Comparison of ENCODE assay signal across 9 cellular contexts in the genomic region with DNA sequence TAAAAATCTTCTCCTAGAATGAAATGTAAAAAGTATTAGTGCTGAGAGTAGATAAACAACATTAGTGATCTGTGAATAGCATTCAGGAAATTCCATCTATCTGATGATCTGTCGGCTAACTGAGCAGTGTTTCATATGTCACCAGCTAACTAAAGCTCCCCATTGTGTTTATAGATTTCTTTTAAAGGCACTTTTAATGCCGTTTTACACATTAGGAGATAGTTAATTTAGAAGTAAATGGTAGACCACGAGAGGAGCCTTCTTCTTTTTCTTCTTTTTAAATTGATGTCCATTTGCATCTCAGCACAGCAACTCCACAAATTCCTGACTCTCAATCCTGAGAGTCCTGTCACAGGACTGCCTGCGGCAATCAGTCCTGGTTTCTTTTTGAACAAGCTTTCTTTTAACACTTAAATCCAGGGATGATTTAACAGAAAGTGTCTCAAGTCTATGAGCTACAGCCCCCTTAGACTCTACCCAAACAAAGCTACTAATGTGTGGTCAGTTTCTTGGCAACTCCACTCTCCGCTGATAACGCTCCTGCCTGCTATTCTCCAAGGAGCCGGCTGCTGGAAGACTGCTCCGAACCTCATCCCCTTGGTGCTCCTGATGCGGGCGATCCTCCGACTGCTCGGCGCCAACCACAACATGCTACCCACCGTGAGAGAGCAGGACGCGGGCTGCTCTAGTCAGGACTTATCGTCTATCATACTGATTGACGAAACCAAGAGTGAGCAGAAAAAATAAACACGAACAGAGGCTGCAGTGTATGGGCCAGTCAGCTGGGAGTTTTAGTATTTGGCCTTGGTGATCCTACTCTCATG.
DNase-seq lines count a peak whose midpoint lies in the region; ATAC-seq and TF ChIP-seq lines count a peak whose summit lies in the region.
"Had no signal": no experiment of that assay in that cellular context is flagged by ENCODE, and none has a peak within 500 bp of the region (broad histone marks: within the 10 kb centered on the region; RNA-seq: fewer than 3 reads in every experiment).

No MANE protein-coding gene starts in this region.

- peaks cover 2% of the 10 kb centered on the region for H3K4me1 ChIP-seq in mesenchymal stem cell (ENCODE audit: control insufficient read depth, insufficient read depth, low read depth, low read length)

- H3K27me3 ChIP-seq in mesenchymal stem cell (ENCODE audit: control insufficient read depth in 1 of 2, insufficient read depth in 1 of 2, low read length in 2 of 2), result no peaks in the 10 kb centered on the region

- H3K14ac ChIP-seq in mesenchymal stem cell (ENCODE audit: low read length in 2 of 2), result no peak overlapping the region

- H2BK120ac ChIP-seq in mesenchymal stem cell (ENCODE audit: low read depth, low read length), result no peak overlapping the region

- H3K36me3 Mint-ChIP-seq in endothelial cell (ENCODE audit: low read depth, unreplicated experiment), result no peaks in the 10 kb centered on the region
- no peaks in the 10 kb centered on the region for H3K36me3 Mint-ChIP-seq in type B pancreatic cell

- H3K4me3 Mint-ChIP-seq in endothelial cell (ENCODE audit: unreplicated experiment) (peak overlapping the region; percentile 87), type B pancreatic cell (peak overlapping the region; percentile 83)
- H3K4me3 Mint-ChIP-seq: activated B cell treated with CpG ODN at 0.5 μM for 24 hours had no signal

- H3K4me1 Mint-ChIP-seq in endothelial cell (ENCODE audit: unreplicated experiment) (peaks cover 58% of the 10 kb centered on the region), type B pancreatic cell (ENCODE audit: unreplicated experiment) (peaks cover 46% of the 10 kb centered on the region)

- H3K9ac ChIP-seq in mesenchymal stem cell (ENCODE audit: low read length), result peak overlapping the region; percentile 62

- no peaks in the 10 kb centered on the region for H3K36me3 ChIP-seq in mesenchymal stem cell (ENCODE audit: control insufficient read depth in 1 of 2, insufficient read depth in 2 of 2, low read depth in 1 of 2, low read length in 2 of 2)

- H3K9me3 ChIP-seq in mesenchymal stem cell (ENCODE audit: control insufficient read depth, low read length), result no peaks in the 10 kb centered on the region

- ATAC-seq in HG02642 (IDR thresholded peaks at IDR 0.05; ENCODE audit: poor library complexity, unreplicated experiment) (no peak), HG03457 (IDR thresholded peaks at IDR 0.05; ENCODE audit: unreplicated experiment) (no peak)

- peak; percentile 26 for DNase-seq in NCI-H2227 (lab: John Stamatoyannopoulos, UW; ENCODE audit: unreplicated experiment)
- peak; percentile 39 for DNase-seq in endothelial cell (ENCODE audit: low spot score)
- peak; percentile 63 for DNase-seq in mesenchymal stem cell
- DNase-seq in type B pancreatic cell (ENCODE audit: extremely low spot score, unreplicated experiment), result peak; percentile 75
- no peak for DNase-seq in amniotic stem cell (lab: John Stamatoyannopoulos, UW)
- DNase-seq in occipital lobe (lab: John Stamatoyannopoulos, UW), result no peak
- DNase-seq: activated B cell treated with CpG ODN at 0.5 μM for 24 hours had no signal

- peak overlapping the region in 1 of 2 experiments; percentile 69 for H3K4ac ChIP-seq in mesenchymal stem cell (ENCODE audit: low read depth in 1 of 2, low read length in 2 of 2)

- no peak overlapping the region for H4K8ac ChIP-seq in mesenchymal stem cell (ENCODE audit: low read length)

- H3K4me2 ChIP-seq in mesenchymal stem cell (ENCODE audit: low read length, poor library complexity, severe bottlenecking), result peak overlapping the region; percentile 69

- no peak overlapping the region for H2AK5ac ChIP-seq in mesenchymal stem cell (ENCODE audit: low read length, severe bottlenecking)

- peak overlapping the region; percentile 30 for H2AFZ ChIP-seq in mesenchymal stem cell (ENCODE audit: low read depth, low read length)

- H3K18ac ChIP-seq in mesenchymal stem cell (ENCODE audit: low read depth in 1 of 2, low read length in 2 of 2), result peak overlapping the region in 1 of 2 experiments; percentile 61

- WGBS in mesenchymal stem cell, result 7% methylated on average over 14 of the region's 19 CpGs

- H3K23ac ChIP-seq in mesenchymal stem cell (ENCODE audit: low read length in 2 of 2), result no peak overlapping the region

- no peak overlapping the region for H2BK5ac ChIP-seq in mesenchymal stem cell (ENCODE audit: low read depth, low read length, poor library complexity, severe bottlenecking)

- H2BK15ac ChIP-seq in mesenchymal stem cell (ENCODE audit: low read depth, poor library complexity, severe bottlenecking), result no peak overlapping the region

- H2BK12ac ChIP-seq in mesenchymal stem cell (ENCODE audit: low read length in 2 of 2), result peak overlapping the region in 1 of 2 experiments; percentile 2

- no peak overlapping the region for H4K91ac ChIP-seq in mesenchymal stem cell (ENCODE audit: low read length)

- H3K79me1 ChIP-seq in mesenchymal stem cell (replicated peaks; ENCODE audit: low read length, poor library complexity, severe bottlenecking), result peaks cover 1% of the 10 kb centered on the region

- no peaks in the 10 kb centered on the region for H3K9me3 Mint-ChIP-seq in endothelial cell (ENCODE audit: unreplicated experiment)
- no peaks in the 10 kb centered on the region for H3K9me3 Mint-ChIP-seq in type B pancreatic cell
- H3K9me3 Mint-ChIP-seq: activated B cell treated with CpG ODN at 0.5 μM for 24 hours had no signal

- peak overlapping the region; percentile 11 to 76 for H3K4me3 ChIP-seq in mesenchymal stem cell (ENCODE audit: insufficient read depth in 1 of 2, low read depth in 1 of 2, low read length in 2 of 2)

- H3K27ac ChIP-seq in mesenchymal stem cell (ENCODE audit: low read length, poor library complexity, severe bottlenecking), result peak overlapping the region; percentile 68

- TF ChIP-seq CTCF in endothelial cell (IDR thresholded peaks at IDR 0.05; ENCODE audit: unreplicated experiment) (no peak), type B pancreatic cell (conservative IDR thresholded peaks at IDR 0.05) (no peak)

- H3K27ac Mint-ChIP-seq in endothelial cell (ENCODE audit: unreplicated experiment) (peak overlapping the region; percentile 95), type B pancreatic cell (peak overlapping the region; percentile 38)
- H3K27ac Mint-ChIP-seq: activated B cell treated with CpG ODN at 0.5 μM for 24 hours had no signal

- H3K27me3 Mint-ChIP-seq in endothelial cell (ENCODE audit: unreplicated experiment), result no peaks in the 10 kb centered on the region
- peaks cover 5% of the 10 kb centered on the region for H3K27me3 Mint-ChIP-seq in type B pancreatic cell

Comparison
In these comparisons a context has a peak if more than half of its experiments do, and no peak if none do; other contexts are left out.
1. DNase-seq: peak in NCI-H2227 (single experiment), endothelial cell (single experiment), mesenchymal stem cell (single experiment) and type B pancreatic cell (single experiment); none in amniotic stem cell (single experiment) and occipital lobe (single experiment).